8 cellular contexts compared by ENCODE assay signal in the genomic region with DNA sequence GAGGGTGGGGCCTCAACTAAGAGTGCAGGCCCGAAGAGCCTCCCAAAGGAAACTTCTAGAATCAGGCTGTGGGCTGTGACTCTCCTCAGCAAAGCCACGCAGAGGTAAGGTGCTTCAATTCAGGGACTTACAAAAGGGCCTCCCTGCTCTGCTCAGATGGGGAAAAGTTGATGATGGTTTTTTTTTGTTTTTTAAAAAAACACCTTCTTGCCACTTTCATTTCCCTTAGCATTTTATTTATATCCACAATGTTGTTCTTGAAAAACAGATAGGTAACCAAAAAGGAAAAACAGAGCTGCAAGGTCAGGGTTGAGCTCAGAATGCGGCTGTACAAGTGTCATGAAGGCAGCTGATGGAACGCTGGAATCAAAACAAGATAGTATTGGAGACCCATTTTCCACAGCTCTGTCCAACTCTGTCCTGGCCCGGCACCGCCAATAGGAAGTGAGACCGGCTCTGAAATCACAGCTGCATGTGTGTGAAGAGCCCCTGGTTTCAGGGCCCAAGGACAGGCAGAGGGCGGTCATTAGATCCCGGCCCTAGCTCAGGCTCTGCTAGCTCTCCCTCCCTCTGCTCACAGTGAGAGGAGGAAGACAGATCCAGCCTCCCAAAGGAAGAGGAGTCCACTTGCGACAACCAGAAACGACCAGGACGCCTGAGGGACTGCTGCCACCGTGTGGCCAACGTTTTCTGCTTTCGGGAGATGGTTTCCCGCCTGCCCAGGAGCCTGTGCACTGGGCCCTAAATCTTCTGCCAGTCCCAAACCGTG. TPM values are rescaled to one million over a fixed set of nuclear protein-coding genes. Genes with fewer than 3 reads are reported as not detected.
DNase-seq lines count a peak whose midpoint lies in the region; ATAC-seq lines count a peak whose summit lies in the region.

No MANE protein-coding gene starts in this region.

- DNase-seq in NCI-H2171 treated with DMSO at 0.1 percent for 48 hours (lab: John Stamatoyannopoulos, UW): peak; percentile 64
- no peak for DNase-seq in NCI-H2171 (lab: John Stamatoyannopoulos, UW)
- DNase-seq in NCI-H2107 (lab: John Stamatoyannopoulos, UW): peak; percentile 30
- peak; percentile 73 for DNase-seq in activated CD4-positive, alpha-beta T cell treated with anti-CD3 and anti-CD28 coated beads for 1 hour
- DNase-seq in cerebellum (ENCODE audit: low spot score): peak; percentile 91
- DNase-seq in stimulated activated CD4-positive, alpha-beta T cell treated with anti-CD3 and anti-CD28 coated beads, Interleukin-15, amount 100 ng/mL, for 24 hours: peak; percentile 83

- no peaks in the 10 kb centered on the region for H3K27me3 ChIP-seq in layer of hippocampus (ENCODE audit: control insufficient read depth, insufficient read depth, low read length)

- H3K27ac ChIP-seq in layer of hippocampus (ENCODE audit: low read depth, low read length): peak overlapping the region; percentile 49

- ATAC-seq in HG03039 (IDR thresholded peaks at IDR 0.05; ENCODE audit: unreplicated experiment): no peak

RNA-seq across cellular contexts. Expression of gene KLF2, which starts 58.3 kb away (rescaled TPM):
- 5.3 TPM for total RNA-seq in cerebellum
